1 cellular context compared by ENCODE assay signal in genomic region chr1:45011837-45012638, GRCh38.
A peak's percentile ranks its signal among the peaks of the same experiment; 100 is the strongest.
TF ChIP-seq lines count a peak whose summit lies in the region.

Gene UROD (plus strand): TSS chr1:45012254. CDS start chr1:45012266, 12 bp downstream.

TF ChIP-seq in HEK293, 187 proteins besides CTCF, POLR2A, EP300 and RAD21 (continued from another document and continues in another):
- TF ChIP-seq ZNF518A (tag by site-specific recombination; conservative IDR thresholded peaks at IDR 0.05; ENCODE audit: low read depth) (peak; percentile 65), ZNF610 (tag by site-specific recombination; IDR thresholded peaks at IDR 0.05; ENCODE audit: borderline replicate concordance) (0 out of 2 replicates have a peak, but pooled peaks have one; percentile 27), ZNF571 (tag by site-specific recombination; IDR thresholded peaks at IDR 0.05) (no peak), KLF7 (tag by site-specific recombination; IDR thresholded peaks at IDR 0.05; ENCODE audit: borderline replicate concordance) (peak; percentile 79; the same call in 1 of the 2 replicates), KLF9 (tag by site-specific recombination; IDR thresholded peaks at IDR 0.05; ENCODE audit: low read depth) (peak; percentile 80), SP3 (tag by site-specific recombination; IDR thresholded peaks at IDR 0.05) (peak; percentile 93), ZBTB48 (tag by site-specific recombination; IDR thresholded peaks at IDR 0.05) (peak; percentile 71), YY2 (tag by site-specific recombination; IDR thresholded peaks at IDR 0.05) (peak; percentile 87), ZNF146 (tag by site-specific recombination; IDR thresholded peaks at IDR 0.05) (peak; percentile 2; the same call in 1 of the 2 replicates), KLF8 (tag by site-specific recombination; IDR thresholded peaks at IDR 0.05) (peak; percentile 86), ZNF335 (tag by site-specific recombination; conservative IDR thresholded peaks at IDR 0.05) (peak; percentile 92), ZBTB6 (tag by site-specific recombination; IDR thresholded peaks at IDR 0.05) (0 out of 2 replicates have a peak, but pooled peaks have one; percentile 27), KLF1 (tag by site-specific recombination; IDR thresholded peaks at IDR 0.05) (0 out of 2 replicates have a peak, but pooled peaks have one; percentile 11), ZNF692 (tag by site-specific recombination; IDR thresholded peaks at IDR 0.05) (peak; percentile 56; the same call in 1 of the 2 replicates), ZXDB (tag by site-specific recombination; IDR thresholded peaks at IDR 0.05) (peak; percentile 54), ZNF449 (tag by site-specific recombination; IDR thresholded peaks at IDR 0.05) (no peak), SP2 (tag by site-specific recombination; IDR thresholded peaks at IDR 0.05) (peak; percentile 68), ZNF639 (tag by site-specific recombination; IDR thresholded peaks at IDR 0.05) (peak; percentile 77; the same call in 1 of the 2 replicates), GLIS2 (tag by site-specific recombination; IDR thresholded peaks at IDR 0.05) (0 out of 2 replicates have a peak, but pooled peaks have one; percentile 6), ZNF776 (tag by site-specific recombination; IDR thresholded peaks at IDR 0.05; ENCODE audit: borderline replicate concordance) (no peak), TSHZ1 (tag by site-specific recombination; IDR thresholded peaks at IDR 0.05; ENCODE audit: borderline replicate concordance) (no peak), ZNF791 (tag by site-specific recombination; IDR thresholded peaks at IDR 0.05) (no peak), ZSCAN16 (tag by site-specific recombination; IDR thresholded peaks at IDR 0.05) (peak; percentile 86), ZNF654 (tag by site-specific recombination; IDR thresholded peaks at IDR 0.05; ENCODE audit: low read depth) (peak; percentile 5; the same call in 1 of the 2 replicates), ZNF660 (tag by site-specific recombination; IDR thresholded peaks at IDR 0.05) (peak; percentile 62), ZNF391 (tag by site-specific recombination; IDR thresholded peaks at IDR 0.05; ENCODE audit: borderline replicate concordance, low read depth) (no peak), ZBTB8A (tag by site-specific recombination; IDR thresholded peaks at IDR 0.05) (peak; percentile 13; the same call in 1 of the 2 replicates), IKZF3 (tag by site-specific recombination; IDR thresholded peaks at IDR 0.05) (0 out of 2 replicates have a peak, but pooled peaks have one; percentile 25), KLF16 (tag by site-specific recombination; IDR thresholded peaks at IDR 0.05) (peak; percentile 80), ZNF37A (tag by site-specific recombination; IDR thresholded peaks at IDR 0.05) (0 out of 2 replicates have a peak, but pooled peaks have one; percentile 11), ZNF157 (tag by site-specific recombination; IDR thresholded peaks at IDR 0.05) (no peak), ZEB2 (tag by site-specific recombination; IDR thresholded peaks at IDR 0.05) (0 out of 2 replicates have a peak, but pooled peaks have one; percentile 20), ZSCAN23 (tag by site-specific recombination; IDR thresholded peaks at IDR 0.05) (peak; percentile 25; the same call in 1 of the 2 replicates), SCRT1 (tag by site-specific recombination; IDR thresholded peaks at IDR 0.05; ENCODE audit: borderline replicate concordance) (no peak), PATZ1 (tag by site-specific recombination; IDR thresholded peaks at IDR 0.05) (peak; percentile 83), ZSCAN18 (tag by site-specific recombination; IDR thresholded peaks at IDR 0.05) (no peak), ZNF16 (tag by site-specific recombination; IDR thresholded peaks at IDR 0.05; ENCODE audit: low read depth) (no peak)
